In genomic region chr3:72031581-72031980, GRCh38 we compare ENCODE assay signal across 10 cellular contexts.
DNase-seq lines count a peak whose midpoint lies in the region; ATAC-seq and TF ChIP-seq lines count a peak whose summit lies in the region.
"Had no signal": no experiment of that assay in that cellular context is flagged by ENCODE, and none has a peak within 500 bp of the region (broad histone marks: within the 10 kb centered on the region; RNA-seq: fewer than 3 reads in every experiment).

No MANE protein-coding gene starts in this region.

- H3K36me3 Mint-ChIP-seq in activated naive CD4-positive, alpha-beta T cell treated with anti-CD3 and anti-CD28 coated beads for 36 hours (ENCODE audit: low read depth): no peaks in the 10 kb centered on the region
- no peaks in the 10 kb centered on the region for H3K36me3 Mint-ChIP-seq in stimulated activated effector memory CD8-positive, alpha-beta T cell treated with anti-CD3 and anti-CD28 coated beads, Interleukin-12 subunit alpha, Interleukin-12 subunit beta, amount 100 ng/mL, for 72 hours

- H3K4me3 Mint-ChIP-seq in activated naive CD4-positive, alpha-beta T cell treated with anti-CD3 and anti-CD28 coated beads for 36 hours: no peak overlapping the region
- H3K4me3 Mint-ChIP-seq in stimulated activated effector memory CD8-positive, alpha-beta T cell treated with anti-CD3 and anti-CD28 coated beads, Interleukin-12 subunit alpha, Interleukin-12 subunit beta, amount 100 ng/mL, for 72 hours: no peak overlapping the region

- intact Hi-C loops in activated naive CD4-positive, alpha-beta T cell treated with anti-CD3 and anti-CD28 coated beads for 36 hours (cut with micrococcal nuclease): loop anchor here (1.0 kb wide), 1 partner anchor 156 kb away; no protein-coding TSS in a partner anchor

- peak; percentile 23 for DNase-seq in activated naive CD4-positive, alpha-beta T cell treated with anti-CD3 and anti-CD28 coated beads for 36 hours
- DNase-seq in activated naive CD4-positive, alpha-beta T cell (lab: John Stamatoyannopoulos, UW): no peak
- DNase-seq in SKM-1 (lab: John Stamatoyannopoulos, UW; ENCODE audit: unreplicated experiment) (peak; percentile 47), fibroblast of villous mesenchyme (ENCODE audit: low read depth) (peak; percentile 32), NCI-H2107 (lab: John Stamatoyannopoulos, UW) (no peak)
- DNase-seq in stimulated activated effector memory CD8-positive, alpha-beta T cell treated with anti-CD3 and anti-CD28 coated beads, Interleukin-12 subunit alpha, Interleukin-12 subunit beta, amount 100 ng/mL, for 72 hours (ENCODE audit: low spot score in 2 of 2): no peak
- DNase-seq: activated T-cell treated with anti-CD3 and anti-CD28 coated beads, Interleukin-2, amount 50 U/mL, for 48 hours; colonic mucosa had no signal

- CTCF ChIA-PET in activated naive CD4-positive, alpha-beta T cell treated with anti-CD3 and anti-CD28 coated beads for 36 hours (lab: Charles Lee): no interaction called here

- ATAC-seq in stimulated activated effector memory CD8-positive, alpha-beta T cell treated with anti-CD3 and anti-CD28 coated beads, Interleukin-12 subunit alpha, Interleukin-12 subunit beta, amount 100 ng/mL, for 72 hours: peak; percentile 21
- no peak for ATAC-seq in GM19351 (IDR thresholded peaks at IDR 0.05; ENCODE audit: unreplicated experiment)
- no peak for ATAC-seq in HG02981 (IDR thresholded peaks at IDR 0.05; ENCODE audit: unreplicated experiment)

- no peaks in the 10 kb centered on the region for H3K9me3 Mint-ChIP-seq in activated naive CD4-positive, alpha-beta T cell treated with anti-CD3 and anti-CD28 coated beads for 36 hours
- peaks cover 2% of the 10 kb centered on the region for H3K9me3 Mint-ChIP-seq in stimulated activated effector memory CD8-positive, alpha-beta T cell treated with anti-CD3 and anti-CD28 coated beads, Interleukin-12 subunit alpha, Interleukin-12 subunit beta, amount 100 ng/mL, for 72 hours

- H3K27me3 Mint-ChIP-seq in activated naive CD4-positive, alpha-beta T cell treated with anti-CD3 and anti-CD28 coated beads for 36 hours (ENCODE audit: low read depth): peaks cover 8% of the 10 kb centered on the region

- TF ChIP-seq CTCF in fibroblast of villous mesenchyme (IDR thresholded peaks at IDR 0.05; ENCODE audit: insufficient read depth, low read depth, low read length): no peak

- no peak overlapping the region for H3K4me3 ChIP-seq in fibroblast of villous mesenchyme (ENCODE audit: low read depth, low read length)
- H3K4me3 ChIP-seq: colonic mucosa had no signal

- H3K4me1 Mint-ChIP-seq in activated naive CD4-positive, alpha-beta T cell treated with anti-CD3 and anti-CD28 coated beads for 36 hours (ENCODE audit: low read depth): peaks cover 3% of the 10 kb centered on the region
- H3K4me1 Mint-ChIP-seq in stimulated activated effector memory CD8-positive, alpha-beta T cell treated with anti-CD3 and anti-CD28 coated beads, Interleukin-12 subunit alpha, Interleukin-12 subunit beta, amount 100 ng/mL, for 72 hours: no peaks in the 10 kb centered on the region

- H3K27ac Mint-ChIP-seq in activated naive CD4-positive, alpha-beta T cell treated with anti-CD3 and anti-CD28 coated beads for 36 hours: no peak overlapping the region
- no peak overlapping the region for H3K27ac Mint-ChIP-seq in stimulated activated effector memory CD8-positive, alpha-beta T cell treated with anti-CD3 and anti-CD28 coated beads, Interleukin-12 subunit alpha, Interleukin-12 subunit beta, amount 100 ng/mL, for 72 hours

Comparison
In these comparisons a context has a peak if more than half of its experiments do, and no peak if none do; other contexts are left out.
1. DNase-seq: peak in activated naive CD4-positive, alpha-beta T cell treated with anti-CD3 and anti-CD28 coated beads for 36 hours (single experiment), SKM-1 (single experiment) and fibroblast of villous mesenchyme (single experiment); none in activated naive CD4-positive, alpha-beta T cell (0 of 4), stimulated activated effector memory CD8-positive, alpha-beta T cell treated with anti-CD3 and anti-CD28 coated beads, Interleukin-12 subunit alpha, Interleukin-12 subunit beta, amount 100 ng/mL, for 72 hours (0 of 2) and NCI-H2107 (single experiment).